28 cellular contexts compared by ENCODE assay signal in the genomic region with DNA sequence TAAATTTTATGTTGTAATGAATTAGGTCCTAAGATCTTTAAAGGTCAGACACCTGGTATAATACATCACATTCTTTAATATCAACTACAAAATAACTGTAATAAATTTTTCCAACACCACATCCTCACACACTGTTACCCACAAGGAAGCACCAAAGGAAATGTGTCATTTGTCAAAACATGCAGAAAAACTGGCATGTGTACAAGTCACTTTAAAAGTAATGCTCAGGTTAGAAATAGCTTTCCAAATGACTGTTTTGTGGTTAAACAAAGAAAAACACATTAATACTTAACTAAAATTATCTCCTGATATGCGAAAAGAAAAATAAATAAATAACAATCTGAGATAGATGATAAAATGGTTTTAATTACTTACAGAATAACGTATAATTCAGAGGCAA.
DNase-seq lines count a peak whose midpoint lies in the region; ATAC-seq and FAIRE-seq lines count a peak whose summit lies in the region.
"Had no signal": no experiment of that assay in that cellular context is flagged by ENCODE, and none has a peak within 500 bp of the region (broad histone marks: within the 10 kb centered on the region; RNA-seq: fewer than 3 reads in every experiment).

No MANE protein-coding gene starts in this region.

- no peaks in the 10 kb centered on the region for H3K27me3 ChIP-seq in BLaER1 treated with 17β-estradiol and CSF1 and Interleukin-3, amounts not matched to agents 10 nM and 100 nM
- H3K27me3 ChIP-seq: BE2C, heart left ventricle, right atrium auricular region, spleen had no signal

- no peak for ATAC-seq in GM19023 (IDR thresholded peaks at IDR 0.05; ENCODE audit: unreplicated experiment)
- ATAC-seq: activated T-cell treated with anti-CD3 and anti-CD28 coated beads, Interleukin-2, amount 50 U/mL, for 4 hours; heart left ventricle; left cardiac atrium; pancreas had no signal

- H3K9ac ChIP-seq in BLaER1 treated with 17β-estradiol and CSF1 and Interleukin-3, amounts not matched to agents 10 nM and 100 nM, result no peak overlapping the region
- H3K9ac ChIP-seq: GM23248 had no signal

- no peak overlapping the region for H3K27ac ChIP-seq in BLaER1 treated with 17β-estradiol and CSF1 and Interleukin-3, amounts not matched to agents 10 nM and 100 nM
- H3K27ac ChIP-seq: GM23248, heart left ventricle, pancreas, right atrium auricular region had no signal

- no peaks in the 10 kb centered on the region for H4K20me1 ChIP-seq in BLaER1 treated with 17β-estradiol and CSF1 and Interleukin-3, amounts not matched to agents 10 nM and 100 nM

- peak; percentile 36 for FAIRE-seq in colon (lab: Jason Lieb, UNC)
- FAIRE-seq: GM18507, pancreas had no signal

- H3K4me3 ChIP-seq in BLaER1 treated with 17β-estradiol and CSF1 and Interleukin-3, amounts not matched to agents 10 nM and 100 nM, result no peak overlapping the region
- H3K4me3 ChIP-seq: GM23248, heart left ventricle, pancreas, right atrium auricular region, spleen had no signal

- H3K36me3 ChIP-seq in BLaER1 treated with 17β-estradiol and CSF1 and Interleukin-3, amounts not matched to agents 10 nM and 100 nM, result no peaks in the 10 kb centered on the region
- H3K36me3 ChIP-seq: BE2C, heart left ventricle, pancreas, right atrium auricular region, spleen had no signal

- H3K4me2 ChIP-seq in BLaER1 treated with 17β-estradiol and CSF1 and Interleukin-3, amounts not matched to agents 10 nM and 100 nM, result peak overlapping the region in 7 of 11 experiments; percentile 16 to 51 (median 36); a peak in 11 of 22 replicates

- peak; percentile 39 for DNase-seq in M059J (ENCODE audit: low read depth)
- DNase-seq in iris pigment epithelial cell (ENCODE audit: low read depth), result peak; percentile 31
- no peak for DNase-seq in NCI-H2081 (lab: John Stamatoyannopoulos, UW)
- DNase-seq in activated CD8-positive, alpha-beta memory T cell treated with anti-CD3 and anti-CD28 coated beads for 24 hours, result no peak
- no peak for DNase-seq in SHP77 treated with DMSO at 0.1 percent for 48 hours (lab: John Stamatoyannopoulos, UW)
- DNase-seq: ACHN; activated CD4-positive, alpha-beta T cell treated with anti-CD3 and anti-CD28 coated beads, Interleukin-2, amount 10 ng/mL, durations not matched to agents 24 days and 14 days; activated gamma-delta T cell treated with Interleukin-2 at 50 U/mL for 16 hours; activated T-cell treated with anti-CD3 and anti-CD28 coated beads, Interleukin-2, amount 50 U/mL, for 4 hours; BE2C; COR-L47; cortex of kidney; GM23248; heart left ventricle; Karpas-422; left cardiac atrium; NCI-H187; NCI-H524 treated with DMSO at 0.1 percent for 48 hours; pancreas; Right ventricle myocardium superior; spleen; SW 1271; T-helper 9 cell had no signal

- H3K4me1 ChIP-seq in BLaER1 treated with 17β-estradiol and CSF1 and Interleukin-3, amounts not matched to agents 10 nM and 100 nM, result peaks cover 0 to 11% (median 8%) of the 10 kb centered on the region in 10 experiments; a peak in 11 of 20 replicates
- H3K4me1 ChIP-seq: BE2C, heart left ventricle, pancreas, right atrium auricular region had no signal

- H3K9me3 ChIP-seq in BLaER1 treated with 17β-estradiol and CSF1 and Interleukin-3, amounts not matched to agents 10 nM and 100 nM (replicated peaks in 1 of 11), result no peaks in the 10 kb centered on the region; a peak in 1 of 22 replicates
- H3K9me3 ChIP-seq: BE2C, heart left ventricle, pancreas, right atrium auricular region, spleen had no signal

Comparison
In these comparisons a context has a peak if more than half of its experiments do, and no peak if none do; other contexts are left out.
1. DNase-seq: peak in M059J (single experiment) and iris pigment epithelial cell (single experiment); none in NCI-H2081 (0 of 2), activated CD8-positive, alpha-beta memory T cell treated with anti-CD3 and anti-CD28 coated beads for 24 hours (single experiment) and SHP77 treated with DMSO at 0.1 percent for 48 hours (single experiment).